ENCODE assay signal across 1 cellular context in the genomic region with DNA sequence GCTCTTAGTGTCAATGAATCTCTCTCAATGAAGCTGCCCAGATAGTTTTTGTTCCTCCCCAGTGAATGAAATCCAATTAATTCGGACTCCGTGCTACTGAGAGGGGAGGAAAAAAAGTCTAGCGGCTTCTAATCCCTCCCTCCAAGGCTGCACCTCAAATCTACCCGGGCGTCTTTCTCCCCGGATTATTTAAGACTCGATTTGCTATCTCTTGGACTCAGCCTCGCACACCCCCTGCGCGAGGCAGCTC.
TF ChIP-seq lines count a peak whose summit lies in the region.

No MANE protein-coding gene starts in this region.

TF ChIP-seq in GM12878, 131 proteins besides CTCF, POLR2A, EP300 and RAD21 (continued from another document):
- TF ChIP-seq SUPT20H (IDR thresholded peaks at IDR 0.05; ENCODE audit: borderline replicate concordance, control insufficient read depth, low read depth, low read length) (no peak), STAT3 (IDR thresholded peaks at IDR 0.05; ENCODE audit: low read depth, low read length) (no peak), KLF5 (IDR thresholded peaks at IDR 0.05; ENCODE audit: partially characterized antibody) (no peak), SPI1 (IDR thresholded peaks at IDR 0.05; ENCODE audit: borderline replicate concordance, insufficient read depth, low read depth, low read length) (no peak), ZSCAN29 (IDR thresholded peaks at IDR 0.05) (no peak), BHLHE40 (IDR thresholded peaks at IDR 0.05; ENCODE audit: borderline replicate concordance in 1 of 2, low read depth in 2 of 2, low read length in 1 of 2) (no peak), ZZZ3 (IDR thresholded peaks at IDR 0.05; ENCODE audit: control insufficient read depth, insufficient read length, low read depth) (no peak)
- TF ChIP-seq, protein P1, sequence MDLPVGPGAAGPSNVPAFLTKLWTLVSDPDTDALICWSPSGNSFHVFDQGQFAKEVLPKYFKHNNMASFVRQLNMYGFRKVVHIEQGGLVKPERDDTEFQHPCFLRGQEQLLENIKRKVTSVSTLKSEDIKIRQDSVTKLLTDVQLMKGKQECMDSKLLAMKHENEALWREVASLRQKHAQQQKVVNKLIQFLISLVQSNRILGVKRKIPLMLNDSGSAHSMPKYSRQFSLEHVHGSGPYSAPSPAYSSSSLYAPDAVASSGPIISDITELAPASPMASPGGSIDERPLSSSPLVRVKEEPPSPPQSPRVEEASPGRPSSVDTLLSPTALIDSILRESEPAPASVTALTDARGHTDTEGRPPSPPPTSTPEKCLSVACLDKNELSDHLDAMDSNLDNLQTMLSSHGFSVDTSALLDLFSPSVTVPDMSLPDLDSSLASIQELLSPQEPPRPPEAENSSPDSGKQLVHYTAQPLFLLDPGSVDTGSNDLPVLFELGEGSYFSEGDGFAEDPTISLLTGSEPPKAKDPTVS (IDR thresholded peaks at IDR 0.05; ENCODE audit: low read depth, low read length) = no peak
- TF ChIP-seq, protein P2, sequence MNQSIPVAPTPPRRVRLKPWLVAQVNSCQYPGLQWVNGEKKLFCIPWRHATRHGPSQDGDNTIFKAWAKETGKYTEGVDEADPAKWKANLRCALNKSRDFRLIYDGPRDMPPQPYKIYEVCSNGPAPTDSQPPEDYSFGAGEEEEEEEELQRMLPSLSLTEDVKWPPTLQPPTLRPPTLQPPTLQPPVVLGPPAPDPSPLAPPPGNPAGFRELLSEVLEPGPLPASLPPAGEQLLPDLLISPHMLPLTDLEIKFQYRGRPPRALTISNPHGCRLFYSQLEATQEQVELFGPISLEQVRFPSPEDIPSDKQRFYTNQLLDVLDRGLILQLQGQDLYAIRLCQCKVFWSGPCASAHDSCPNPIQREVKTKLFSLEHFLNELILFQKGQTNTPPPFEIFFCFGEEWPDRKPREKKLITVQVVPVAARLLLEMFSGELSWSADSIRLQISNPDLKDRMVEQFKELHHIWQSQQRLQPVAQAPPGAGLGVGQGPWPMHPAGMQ (IDR thresholded peaks at IDR 0.05; ENCODE audit: borderline replicate concordance) = no peak
